8 cellular contexts compared by ENCODE assay signal in the genomic region with DNA sequence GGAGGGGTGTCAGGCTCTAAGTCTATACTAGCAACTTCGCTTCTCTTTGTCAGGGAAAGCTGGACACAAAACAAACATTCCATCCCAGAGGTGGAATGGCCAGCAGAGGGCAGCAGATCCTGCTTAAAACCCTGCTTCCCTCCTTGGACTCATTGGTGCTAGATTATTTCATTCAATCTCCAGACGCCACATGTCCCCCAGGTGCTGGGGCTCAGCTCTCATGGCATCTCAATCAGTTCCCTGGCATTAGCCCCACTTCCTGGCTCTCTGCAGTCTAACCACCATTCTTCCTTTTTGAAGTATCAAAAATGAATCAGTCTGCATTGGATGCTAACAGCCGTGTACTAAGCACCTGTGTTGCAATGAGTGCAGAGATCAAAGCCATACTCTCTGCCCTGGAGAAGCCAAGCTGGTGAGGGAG. TPM values are rescaled to one million over a fixed set of nuclear protein-coding genes. Genes with fewer than 3 reads are reported as not detected.
DNase-seq lines count a peak whose midpoint lies in the region; ATAC-seq and TF ChIP-seq lines count a peak whose summit lies in the region.

No MANE protein-coding gene starts in this region.

- H3K36me3 ChIP-seq in left lung, result no peaks in the 10 kb centered on the region

- H3K36me3 Mint-ChIP-seq in activated CD4-positive, alpha-beta T cell treated with anti-CD3 and anti-CD28 coated beads for 36 hours (ENCODE audit: low read depth), result no peaks in the 10 kb centered on the region

- H3K4me3 ChIP-seq in coronary artery, result no peak overlapping the region
- no peak overlapping the region for H3K4me3 ChIP-seq in left lung

- TF ChIP-seq CTCF in coronary artery (IDR thresholded peaks at IDR 0.05), result peak; percentile 67
- TF ChIP-seq CTCF in left lung (IDR thresholded peaks at IDR 0.05), result peak; percentile 75 to 80

- no peak overlapping the region for H3K27ac Mint-ChIP-seq in activated CD4-positive, alpha-beta T cell treated with anti-CD3 and anti-CD28 coated beads for 36 hours

- DNase-seq in NCI-H1417 (lab: John Stamatoyannopoulos, UW) (peak; percentile 51 to 82 (median 56)), NCI-H1417 treated with DMSO at 0.1 percent for 48 hours (lab: John Stamatoyannopoulos, UW) (no peak), NCI-H1105 treated with DMSO at 0.1 percent for 48 hours (lab: John Stamatoyannopoulos, UW) (peak; percentile 38), coronary artery (ENCODE audit: low spot score) (no peak), left lung (peak in 1 of 2 donors; percentile 41)
- peak; percentile 75 for DNase-seq in activated CD4-positive, alpha-beta T cell treated with anti-CD3 and anti-CD28 coated beads for 36 hours
- peak; percentile 20 to 39 (median 39) for DNase-seq in stimulated activated CD4-positive, alpha-beta T cell treated with anti-CD3 and anti-CD28 coated beads, TNF-alpha, amount 100 ng/mL, for 48 hours (ENCODE audit: low read depth in 3 of 3)

- intact Hi-C loops in activated CD4-positive, alpha-beta T cell treated with anti-CD3 and anti-CD28 coated beads for 36 hours (cut with DNase I, micrococcal nuclease), result loop anchor here (2.0 to 5.0 kb wide), 2 partner anchors 18 to 69 kb away; no protein-coding TSS in a partner anchor
- intact Hi-C loops in left lung (cut with DNase I), result no loop called here

- H3K4me1 ChIP-seq in left lung, result no peaks in the 10 kb centered on the region

- H3K27ac ChIP-seq in coronary artery, result no peak overlapping the region
- H3K27ac ChIP-seq in left lung, result no peak overlapping the region

- no peaks in the 10 kb centered on the region for H3K9me3 ChIP-seq in left lung

- peak; percentile 73 for ATAC-seq in activated CD4-positive, alpha-beta T cell treated with anti-CD3 and anti-CD28 coated beads for 36 hours
- ATAC-seq in left lung (peak; percentile 92), HG02642 (IDR thresholded peaks at IDR 0.05; ENCODE audit: poor library complexity, unreplicated experiment) (no peak)

- CTCF ChIA-PET in activated CD4-positive, alpha-beta T cell treated with anti-CD3 and anti-CD28 coated beads for 36 hours (lab: Charles Lee), result interaction anchor here (0.6 to 4.2 kb wide), 21 partner anchors 9 to 1977 kb away, joined by 3 to 18 read pairs (median 4); no protein-coding TSS in a partner anchor

- no peak overlapping the region for H3K4me3 Mint-ChIP-seq in activated CD4-positive, alpha-beta T cell treated with anti-CD3 and anti-CD28 coated beads for 36 hours

- peaks cover 3% of the 10 kb centered on the region for H3K4me1 Mint-ChIP-seq in activated CD4-positive, alpha-beta T cell treated with anti-CD3 and anti-CD28 coated beads for 36 hours

- peaks cover 0 to 26% of the 10 kb centered on the region in 2 donors for H3K27me3 ChIP-seq in left lung

- POLR2A ChIA-PET in activated CD4-positive, alpha-beta T cell treated with anti-CD3 and anti-CD28 coated beads for 36 hours (lab: Charles Lee), result no interaction called here

- no peaks in the 10 kb centered on the region for H3K9me3 Mint-ChIP-seq in activated CD4-positive, alpha-beta T cell treated with anti-CD3 and anti-CD28 coated beads for 36 hours (ENCODE audit: low read depth)

- peaks cover 8% of the 10 kb centered on the region for H3K27me3 Mint-ChIP-seq in activated CD4-positive, alpha-beta T cell treated with anti-CD3 and anti-CD28 coated beads for 36 hours

RNA-seq across cellular contexts. Expression of gene PPP1R1A, which starts 8.1 kb away (rescaled TPM):
- total RNA-seq in activated CD4-positive, alpha-beta T cell treated with anti-CD3 and anti-CD28 coated beads for 36 hours, result not detected
- total RNA-seq in left lung, result under 1 TPM; 0.18 to 0.26 TPM

RNA-seq across cellular contexts. Expression of gene LACRT, which starts 38.2 kb away (rescaled TPM):
- total RNA-seq in activated CD4-positive, alpha-beta T cell treated with anti-CD3 and anti-CD28 coated beads for 36 hours, result not detected
- total RNA-seq in left lung, result not detected

RNA-seq across cellular contexts. Expression of gene PDE1B, which starts 47.1 kb away (rescaled TPM):
- total RNA-seq in activated CD4-positive, alpha-beta T cell treated with anti-CD3 and anti-CD28 coated beads for 36 hours, result 10 to 100 TPM; 24.3 to 25.8 TPM
- total RNA-seq in left lung, result 1 to 10 TPM; 2.1 to 8.1 TPM

RNA-seq across cellular contexts. Expression of gene DCD, which starts 51.6 kb away (rescaled TPM):
- total RNA-seq in activated CD4-positive, alpha-beta T cell treated with anti-CD3 and anti-CD28 coated beads for 36 hours, result not detected
- not detected for total RNA-seq in left lung

Comparison
In these comparisons a context has a peak if more than half of its experiments do, and no peak if none do; other contexts are left out.
1. DNase-seq: peak in NCI-H1417 (3 of 3), NCI-H1105 treated with DMSO at 0.1 percent for 48 hours (single experiment), activated CD4-positive, alpha-beta T cell treated with anti-CD3 and anti-CD28 coated beads for 36 hours (single experiment) and stimulated activated CD4-positive, alpha-beta T cell treated with anti-CD3 and anti-CD28 coated beads, TNF-alpha, amount 100 ng/mL, for 48 hours (3 of 3); none in NCI-H1417 treated with DMSO at 0.1 percent for 48 hours (single experiment) and coronary artery (single experiment).
2. intact Hi-C loops: an anchor here in activated CD4-positive, alpha-beta T cell treated with anti-CD3 and anti-CD28 coated beads for 36 hours (2.0 to 5.0 kb wide); none called in left lung.